In the genomic region with DNA sequence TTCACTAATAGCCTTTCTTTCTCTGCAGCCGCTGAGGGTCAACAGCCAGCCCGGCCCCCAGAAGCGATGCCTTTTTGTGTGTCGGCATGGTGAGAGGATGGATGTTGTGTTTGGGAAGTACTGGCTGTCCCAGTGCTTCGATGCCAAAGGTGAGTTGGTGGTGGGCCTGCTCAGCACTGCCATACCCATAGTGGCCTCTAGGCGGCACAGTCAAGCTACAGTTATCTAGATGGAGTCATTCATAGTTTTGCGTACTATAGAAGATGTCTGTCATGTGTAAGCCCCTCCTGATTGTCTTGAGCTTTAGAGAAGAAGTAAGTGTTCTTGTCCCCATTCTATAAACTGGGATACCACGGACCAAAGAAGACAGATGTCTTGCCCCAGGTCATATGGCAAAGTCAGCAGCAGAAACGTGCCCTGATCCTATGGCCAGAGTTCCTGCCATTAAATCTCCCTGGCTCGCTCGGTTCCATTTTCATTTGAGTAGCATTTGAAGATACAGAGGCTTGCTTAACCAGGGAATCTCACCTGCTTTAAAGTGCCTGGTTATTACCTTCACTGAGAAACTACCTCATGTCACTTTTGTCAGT, we compare ENCODE assay signal across 8 cellular contexts. TPM values are rescaled to one million over a fixed set of nuclear protein-coding genes. Genes with fewer than 3 reads are reported as not detected.
DNase-seq lines count a peak whose midpoint lies in the region; ATAC-seq, FAIRE-seq and TF ChIP-seq lines count a peak whose summit lies in the region.

No MANE protein-coding gene starts in this region.

- peak; percentile 98 for TF ChIP-seq CTCF in GM12872 (IDR thresholded peaks at IDR 0.05; ENCODE audit: insufficient read depth, low read depth, low read length)
- peak; percentile 94 for TF ChIP-seq CTCF in fibroblast of villous mesenchyme (IDR thresholded peaks at IDR 0.05; ENCODE audit: insufficient read depth, low read depth, low read length)
- peak in 3 of 4 experiments; percentile 37 to 63 (median 58) for TF ChIP-seq CTCF in sigmoid colon (IDR thresholded peaks at IDR 0.05)

- WGBS in sigmoid colon, 2 donors: 63 to 67% methylated on average over 11 of the region's 11 CpGs

- TF ChIP-seq POLR2A in sigmoid colon (IDR thresholded peaks at IDR 0.05) (no peak), H54 (IDR thresholded peaks at IDR 0.05; ENCODE audit: low read depth, low read length) (no peak)

- intact Hi-C loops in sigmoid colon (cut with DNase I): loop anchor here (5.0 kb wide), 1 partner anchor 56 kb away; no protein-coding TSS in a partner anchor

- ATAC-seq in HG02623 (IDR thresholded peaks at IDR 0.05; ENCODE audit: unreplicated experiment): peak; percentile 53

- no peak overlapping the region for H3K27ac ChIP-seq in sigmoid colon

- H3K4me3 ChIP-seq in fibroblast of villous mesenchyme (ENCODE audit: low read depth, low read length) (no peak overlapping the region), sigmoid colon (no peak overlapping the region)

- no peak for FAIRE-seq in H54 (lab: Jason Lieb, UNC)

- no peaks in the 10 kb centered on the region for H3K9me3 ChIP-seq in sigmoid colon

- H3K4me1 ChIP-seq in sigmoid colon: no peaks in the 10 kb centered on the region

- DNase-seq in NOMO-1 treated with dmso at 0.1 percent for 144 hours (lab: John Stamatoyannopoulos, UW; ENCODE audit: unreplicated experiment) (peak; percentile 3), activated T-cell treated with anti-CD3 and anti-CD28 coated beads for 48 hours (ENCODE audit: low read depth) (peak; percentile 64), fibroblast of villous mesenchyme (ENCODE audit: low read depth) (peak; percentile 29), sigmoid colon (no peak), H54 (ENCODE audit: insufficient read length, low spot score) (no peak), DMS153 (lab: John Stamatoyannopoulos, UW) (no peak)

- no peaks in the 10 kb centered on the region for H3K27me3 ChIP-seq in sigmoid colon

- TF ChIP-seq EP300 in sigmoid colon (IDR thresholded peaks at IDR 0.05): no peak

- H3K36me3 ChIP-seq in sigmoid colon: peaks cover 0 to 16% (median 8%) of the 10 kb centered on the region in 4 donors

RNA-seq across cellular contexts. Expression of a gene that starts 42.1 kb away (rescaled TPM):
- total RNA-seq in fibroblast of villous mesenchyme (not detected in 2 replicates), sigmoid colon (under 1 TPM in 1 of 4 donors, not detected in 3; 0.41 TPM)
- polyA plus RNA-seq in sigmoid colon: 1 to 10 TPM in 1 of 3 donors, not detected in 2; 1.5 TPM

Comparison
In these comparisons a context has a peak if more than half of its experiments do, and no peak if none do; other contexts are left out.
1. DNase-seq: peak in NOMO-1 treated with dmso at 0.1 percent for 144 hours (single experiment), activated T-cell treated with anti-CD3 and anti-CD28 coated beads for 48 hours (single experiment) and fibroblast of villous mesenchyme (single experiment); none in sigmoid colon (single experiment), H54 (single experiment) and DMS153 (single experiment).
2. Peak in every context shown above with its lines, with median percentiles within 50 percentile points of each other: CTCF ChIP-seq.